In genomic region chr12:117792877-117793424, GRCh38 we compare ENCODE assay signal across 1 cellular context.
TF ChIP-seq lines count a peak whose summit lies in the region.

No MANE protein-coding gene starts in this region.

TF ChIP-seq in HEK293, 187 proteins besides CTCF, POLR2A, EP300 and RAD21 (continued from another document):
- peak; percentile 99 for TF ChIP-seq ZSCAN4 (tag by site-specific recombination; IDR thresholded peaks at IDR 0.05)
